ENCODE assay signal across 8 cellular contexts in genomic region chr5:122101636-122102285, GRCh38. TPM values are rescaled to one million over a fixed set of nuclear protein-coding genes. Genes with fewer than 3 reads are reported as not detected.
DNase-seq lines count a peak whose midpoint lies in the region; ATAC-seq and TF ChIP-seq lines count a peak whose summit lies in the region.

No MANE protein-coding gene starts in this region.

- H3K79me2 ChIP-seq in neural cell (replicated peaks; ENCODE audit: insufficient read depth, low read length): no peaks in the 10 kb centered on the region

- H3K27me3 ChIP-seq in neural cell (ENCODE audit: insufficient read depth, low read depth, low read length): no peaks in the 10 kb centered on the region

- TF ChIP-seq CTCF in chondrocyte (IDR thresholded peaks at IDR 0.05) (peak; percentile 90), neural cell (IDR thresholded peaks at IDR 0.05; ENCODE audit: poor library complexity, severe bottlenecking) (peak; percentile 77)

- H2AFZ ChIP-seq in neural cell (ENCODE audit: low read depth, low read length): no peak overlapping the region

- H3K9me2 ChIP-seq in neural cell (ENCODE audit: insufficient read depth, low read length): no peaks in the 10 kb centered on the region

- H3K4me3 ChIP-seq in neural cell (ENCODE audit: low read length): no peak overlapping the region

- H3K4me3 Mint-ChIP-seq in chondrocyte (ENCODE audit: unreplicated experiment): no peak overlapping the region
- H3K4me3 Mint-ChIP-seq in activated CD4-positive, alpha-beta memory T cell treated with anti-CD3 and anti-CD28 coated beads, Interleukin-2, amount 10 ng/mL, durations not matched to agents 7 days and 5 days: no peak overlapping the region

- H3F3A ChIP-seq in neural cell (ENCODE audit: insufficient read depth, low read length, poor library complexity, severe bottlenecking): no peaks in the 10 kb centered on the region

- peak overlapping the region; percentile 87 for H3K27ac Mint-ChIP-seq in chondrocyte (ENCODE audit: unreplicated experiment)
- no peak overlapping the region for H3K27ac Mint-ChIP-seq in activated CD4-positive, alpha-beta memory T cell treated with anti-CD3 and anti-CD28 coated beads, Interleukin-2, amount 10 ng/mL, durations not matched to agents 7 days and 5 days

- H3K36me3 ChIP-seq in neural cell (ENCODE audit: insufficient read depth, low read length): no peaks in the 10 kb centered on the region

- peak; percentile 61 for ATAC-seq in HG02678 (IDR thresholded peaks at IDR 0.05; ENCODE audit: unreplicated experiment)

- CTCF ChIA-PET in activated CD4-positive, alpha-beta memory T cell treated with anti-CD3 and anti-CD28 coated beads, Interleukin-2, amount 10 ng/mL, durations not matched to agents 7 days and 5 days (lab: Charles Lee): interaction anchor here (1.2 to 1.5 kb wide), 2 partner anchors 9 to 25 kb away, joined by 3 read pairs; no protein-coding TSS in a partner anchor

- TF ChIP-seq EP300 in neural cell (conservative IDR thresholded peaks at IDR 0.05; ENCODE audit: poor library complexity, severe bottlenecking): no peak

- peak; percentile 74 for TF ChIP-seq RAD21 in neural cell (conservative IDR thresholded peaks at IDR 0.05)

- no peaks in the 10 kb centered on the region for H3K27me3 Mint-ChIP-seq in chondrocyte (ENCODE audit: low read depth)
- no peaks in the 10 kb centered on the region for H3K27me3 Mint-ChIP-seq in activated CD4-positive, alpha-beta memory T cell treated with anti-CD3 and anti-CD28 coated beads, Interleukin-2, amount 10 ng/mL, durations not matched to agents 7 days and 5 days

- peak; percentile 36 for DNase-seq in NOMO-1 treated with DMSO at 0.1 percent for 48 hours (lab: John Stamatoyannopoulos, UW; ENCODE audit: unreplicated experiment)
- no peak for DNase-seq in NOMO-1 treated with dmso at 0.1 percent for 144 hours (lab: John Stamatoyannopoulos, UW; ENCODE audit: unreplicated experiment)
- peak; percentile 61 for DNase-seq in NCI-H460 (ENCODE audit: extremely low read depth, low read depth)
- DNase-seq in chondrocyte (ENCODE audit: low spot score): no peak
- DNase-seq in activated CD4-positive, alpha-beta memory T cell treated with anti-CD3 and anti-CD28 coated beads, Interleukin-2, amount 10 ng/mL, durations not matched to agents 7 days and 5 days: no peak
- DNase-seq in activated CD4-positive, alpha-beta T cell treated with anti-CD3 and anti-CD28 coated beads for 1 hour: no peak

- H3K36me3 Mint-ChIP-seq in chondrocyte (ENCODE audit: low read depth): no peaks in the 10 kb centered on the region
- no peaks in the 10 kb centered on the region for H3K36me3 Mint-ChIP-seq in activated CD4-positive, alpha-beta memory T cell treated with anti-CD3 and anti-CD28 coated beads, Interleukin-2, amount 10 ng/mL, durations not matched to agents 7 days and 5 days (ENCODE audit: low read depth)

- H4K20me1 ChIP-seq in neural cell (ENCODE audit: insufficient read depth): no peaks in the 10 kb centered on the region

- no peak overlapping the region for H3K27ac ChIP-seq in neural cell (ENCODE audit: low read length)

- H3K9me3 Mint-ChIP-seq in chondrocyte (ENCODE audit: low read depth): no peaks in the 10 kb centered on the region
- H3K9me3 Mint-ChIP-seq in activated CD4-positive, alpha-beta memory T cell treated with anti-CD3 and anti-CD28 coated beads, Interleukin-2, amount 10 ng/mL, durations not matched to agents 7 days and 5 days: no peaks in the 10 kb centered on the region

- no peaks in the 10 kb centered on the region for H3K9me3 ChIP-seq in neural cell (ENCODE audit: low read length)

- H3K4me1 Mint-ChIP-seq in chondrocyte (ENCODE audit: low read depth): peaks cover 29% of the 10 kb centered on the region
- no peaks in the 10 kb centered on the region for H3K4me1 Mint-ChIP-seq in activated CD4-positive, alpha-beta memory T cell treated with anti-CD3 and anti-CD28 coated beads, Interleukin-2, amount 10 ng/mL, durations not matched to agents 7 days and 5 days

- H3K4me2 ChIP-seq in neural cell (ENCODE audit: low read length): no peak overlapping the region

- POLR2A ChIA-PET in activated CD4-positive, alpha-beta memory T cell treated with anti-CD3 and anti-CD28 coated beads, Interleukin-2, amount 10 ng/mL, durations not matched to agents 7 days and 5 days (lab: Charles Lee): no interaction called here

- no peak overlapping the region for H3K9ac ChIP-seq in neural cell (ENCODE audit: low read length)

TF ChIP-seq in neural cell, 6 proteins besides CTCF, POLR2A, EP300 and RAD21:
- peak; percentile 76 for TF ChIP-seq SMC3 (conservative IDR thresholded peaks at IDR 0.05; ENCODE audit: poor library complexity)
- TF ChIP-seq MXI1 (conservative IDR thresholded peaks at IDR 0.05; ENCODE audit: poor library complexity, severe bottlenecking): no peak

RNA-seq across cellular contexts. Expression of gene LOX, which starts 23.7 kb away (rescaled TPM):
- 0.29 and 0.30 TPM in 2 replicates for total RNA-seq in NCI-H460 (2014; rRNA removed; shearing (Covaris generic))
- polyA plus RNA-seq in NCI-H460 (2014; cell fraction: nucleus; rRNA removed): not detected in 2 replicates
- 320 to 615 TPM (median 611 TPM) in 3 replicates for total RNA-seq in chondrocyte
- polyA plus RNA-seq in neural cell: 0.06 and 0.52 TPM in 2 replicates
- polyA minus RNA-seq in neural cell: under 0.01 and 0.35 TPM in 2 replicates
- total RNA-seq in activated CD4-positive, alpha-beta memory T cell treated with anti-CD3 and anti-CD28 coated beads, Interleukin-2, amount 10 ng/mL, durations not matched to agents 7 days and 5 days: under 1 TPM in 1 of 2 experiments, not detected in 1; 0.10 TPM

RNA-seq across cellular contexts. Expression of gene ZNF474, which starts 27.6 kb away (rescaled TPM):
- 0.22 TPM in 1 of 2 replicates, not detected in the other for total RNA-seq in NCI-H460 (2014; rRNA removed; shearing (Covaris generic))
- polyA plus RNA-seq in NCI-H460 (2014; cell fraction: nucleus; rRNA removed): 5.0 TPM in 1 of 2 replicates, not detected in the other
- total RNA-seq in chondrocyte: 0.25 to 1.2 TPM (median 0.33 TPM) in 3 replicates
- 0.14 TPM in 1 of 2 replicates, not detected in the other for polyA plus RNA-seq in neural cell
- 0.49 TPM in 1 of 2 replicates, not detected in the other for polyA minus RNA-seq in neural cell
- total RNA-seq in activated CD4-positive, alpha-beta memory T cell treated with anti-CD3 and anti-CD28 coated beads, Interleukin-2, amount 10 ng/mL, durations not matched to agents 7 days and 5 days: not detected

Comparison
In these comparisons a context has a peak if more than half of its experiments do, and no peak if none do; other contexts are left out.
1. DNase-seq: peak in NOMO-1 treated with DMSO at 0.1 percent for 48 hours (single experiment) and NCI-H460 (single experiment); none in NOMO-1 treated with dmso at 0.1 percent for 144 hours (single experiment), chondrocyte (single experiment), activated CD4-positive, alpha-beta memory T cell treated with anti-CD3 and anti-CD28 coated beads, Interleukin-2, amount 10 ng/mL, durations not matched to agents 7 days and 5 days (single experiment) and activated CD4-positive, alpha-beta T cell treated with anti-CD3 and anti-CD28 coated beads for 1 hour (single experiment).
2. RNA of gene LOX, which starts 23.7 kb away (total RNA-seq): 320 to 615 TPM in chondrocyte; 0.29 to 0.30 TPM in NCI-H460 and 0.10 TPM in activated CD4-positive, alpha-beta memory T cell treated with anti-CD3 and anti-CD28 coated beads, Interleukin-2, amount 10 ng/mL, durations not matched to agents 7 days and 5 days; every median in the first group is over 100 times any median in the second.